8 cellular contexts compared by ENCODE assay signal in the genomic region with DNA sequence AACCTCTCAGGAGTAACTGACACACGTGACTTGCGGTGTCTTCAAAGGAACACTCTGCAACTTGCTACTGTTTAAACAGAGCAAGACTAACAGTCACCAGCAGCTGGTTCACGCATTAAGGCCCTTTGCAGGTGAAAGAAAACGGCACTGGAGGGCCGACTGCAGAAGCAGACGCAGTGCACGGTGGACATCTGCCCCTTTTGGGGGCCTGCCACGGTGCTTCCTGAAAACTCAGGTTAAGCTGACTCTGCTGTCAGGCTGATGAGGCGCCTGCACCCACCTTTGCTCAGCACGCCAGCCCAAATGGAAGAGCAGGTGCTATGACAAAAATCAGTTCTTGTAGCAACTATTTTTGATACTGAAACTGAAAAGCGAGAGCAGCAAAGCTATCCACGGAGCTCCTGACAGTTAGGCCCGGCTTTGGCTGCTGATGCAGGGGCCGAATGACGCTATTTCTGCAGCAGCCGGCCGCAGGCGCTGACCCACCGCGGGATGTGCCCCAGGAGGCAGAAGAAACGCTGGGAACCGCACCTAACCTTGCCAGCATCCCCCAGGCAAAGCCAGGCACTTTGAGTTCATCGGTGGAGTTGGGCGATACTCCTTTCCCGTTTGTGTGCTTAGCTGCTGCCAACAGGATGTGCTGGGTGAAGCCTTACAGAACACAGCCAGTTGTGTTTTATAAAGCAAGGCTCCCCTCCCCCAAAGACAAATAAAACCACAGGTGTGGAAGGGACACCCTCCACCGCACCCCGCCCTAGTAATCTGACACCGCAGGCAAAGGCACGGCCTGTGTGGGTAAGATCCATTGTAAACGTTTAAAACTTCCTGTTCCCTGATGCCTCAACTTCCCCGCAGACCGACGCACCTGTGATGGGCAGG. TPM values are rescaled to one million over a fixed set of nuclear protein-coding genes. Genes with fewer than 3 reads are reported as not detected.
DNase-seq lines count a peak whose midpoint lies in the region; ATAC-seq and TF ChIP-seq lines count a peak whose summit lies in the region.

No MANE protein-coding gene starts in this region.

- H3K9ac ChIP-seq in DND-41 (ENCODE audit: low read depth, low read length): peak overlapping the region; percentile 88

- H3K4me1 ChIP-seq in DND-41 (ENCODE audit: insufficient read depth, low read length) (peaks cover 98% of the 10 kb centered on the region), aorta (ENCODE audit: control insufficient read depth in 1 of 2, insufficient read depth in 2 of 2, low read length in 2 of 2) (no peaks in the 10 kb centered on the region)

- DNase-seq in DND-41 (peak; percentile 98), HT-29 (ENCODE audit: low spot score) (peak; percentile 99), RPMI8226 (peak; percentile 97), astrocyte of the spinal cord (ENCODE audit: low read depth, low spot score) (peak; percentile 2), mesenteric fat pad (ENCODE audit: low spot score) (peak; percentile 84), aorta (peak; percentile 32 to 74), GF-D8 (lab: John Stamatoyannopoulos, UW) (no peak)

- H3K36me3 ChIP-seq in DND-41 (ENCODE audit: insufficient read depth, low read length) (peaks cover 38% of the 10 kb centered on the region), aorta (ENCODE audit: control insufficient read depth in 1 of 2, insufficient read depth in 2 of 2, low read length in 1 of 2) (peaks cover 0 to 12% of the 10 kb centered on the region in 2 donors)

- peak; percentile 67 for ATAC-seq in DND-41 (ENCODE audit: insufficient read depth, low read depth)
- ATAC-seq in GM21423 (IDR thresholded peaks at IDR 0.05; ENCODE audit: unreplicated experiment): peak; percentile 41
- ATAC-seq in aorta (ENCODE audit: low FRiP score): no peak

- peak overlapping the region; percentile 96 for H3K27ac ChIP-seq in DND-41 (ENCODE audit: low read length)
- no peak overlapping the region for H3K27ac ChIP-seq in aorta (ENCODE audit: low read depth in 1 of 2, low read length in 2 of 2)

- H3K9me3 ChIP-seq in DND-41 (ENCODE audit: insufficient read depth, low read length, severe bottlenecking) (peaks cover 8% of the 10 kb centered on the region), aorta (ENCODE audit: control insufficient read depth, low read length) (no peaks in the 10 kb centered on the region)

- H3K79me2 ChIP-seq in DND-41 (ENCODE audit: insufficient read depth, low read length): peaks cover 21% of the 10 kb centered on the region

- H2AFZ ChIP-seq in DND-41 (ENCODE audit: low read depth, low read length): no peak overlapping the region

- TF ChIP-seq CTCF in DND-41 (IDR thresholded peaks at IDR 0.05; ENCODE audit: borderline replicate concordance, extremely low read depth, low read length, poor library complexity, severe bottlenecking) (peak; percentile 1), astrocyte of the spinal cord (IDR thresholded peaks at IDR 0.05; ENCODE audit: low read depth, low read length) (no peak)

- peak overlapping the region; percentile 62 for H3K4me2 ChIP-seq in DND-41 (ENCODE audit: insufficient read depth, low read length)

- WGBS in aorta, 2 donors: 29% methylated on average over 33 of the region's 33 CpGs

- H3K4me3 ChIP-seq in DND-41 (ENCODE audit: low read depth in 1 of 2, low read length in 2 of 2) (peak overlapping the region in 1 of 2 experiments; percentile 44; a peak in 2 of 4 replicates), astrocyte of the spinal cord (ENCODE audit: low read depth, low read length) (no peak overlapping the region), aorta (ENCODE audit: low read length in 2 of 2) (no peak overlapping the region)

- intact Hi-C loops in aorta (cut with DNase I): no loop called here

- H3K27me3 ChIP-seq in DND-41 (ENCODE audit: insufficient read depth, low read length, poor library complexity) (no peaks in the 10 kb centered on the region), aorta (ENCODE audit: control insufficient read depth in 1 of 2, insufficient read depth in 2 of 2, low read length in 1 of 2) (no peaks in the 10 kb centered on the region)

- H4K20me1 ChIP-seq in DND-41 (ENCODE audit: insufficient read depth, low read length): no peaks in the 10 kb centered on the region

- in situ Hi-C loops in astrocyte of the spinal cord (cut with HindIII; ENCODE audit: low sequenced_read_pairs): no loop called here

RNA-seq across cellular contexts. Expression of gene TERT, which starts 21.1 kb away (rescaled TPM):
- total RNA-seq in HT-29 (2014; rRNA removed; shearing (Covaris generic)): 0.23 and 4.9 TPM in 2 replicates
- total RNA-seq in mesenteric fat pad (not detected), aorta (not detected)
- polyA plus RNA-seq in aorta: not detected

RNA-seq across cellular contexts. Expression of gene CLPTM1L, which starts 29.0 kb away (rescaled TPM):
- 392 and 406 TPM in 2 replicates for total RNA-seq in HT-29 (2014; rRNA removed; shearing (Covaris generic))
- total RNA-seq in mesenteric fat pad (112 TPM), aorta (10 to 100 TPM; 66.0 to 71.2 TPM)
- 10 to 100 TPM; 72.5 to 95.5 TPM for polyA plus RNA-seq in aorta
